ENCODE assay signal across 8 cellular contexts in the genomic region with DNA sequence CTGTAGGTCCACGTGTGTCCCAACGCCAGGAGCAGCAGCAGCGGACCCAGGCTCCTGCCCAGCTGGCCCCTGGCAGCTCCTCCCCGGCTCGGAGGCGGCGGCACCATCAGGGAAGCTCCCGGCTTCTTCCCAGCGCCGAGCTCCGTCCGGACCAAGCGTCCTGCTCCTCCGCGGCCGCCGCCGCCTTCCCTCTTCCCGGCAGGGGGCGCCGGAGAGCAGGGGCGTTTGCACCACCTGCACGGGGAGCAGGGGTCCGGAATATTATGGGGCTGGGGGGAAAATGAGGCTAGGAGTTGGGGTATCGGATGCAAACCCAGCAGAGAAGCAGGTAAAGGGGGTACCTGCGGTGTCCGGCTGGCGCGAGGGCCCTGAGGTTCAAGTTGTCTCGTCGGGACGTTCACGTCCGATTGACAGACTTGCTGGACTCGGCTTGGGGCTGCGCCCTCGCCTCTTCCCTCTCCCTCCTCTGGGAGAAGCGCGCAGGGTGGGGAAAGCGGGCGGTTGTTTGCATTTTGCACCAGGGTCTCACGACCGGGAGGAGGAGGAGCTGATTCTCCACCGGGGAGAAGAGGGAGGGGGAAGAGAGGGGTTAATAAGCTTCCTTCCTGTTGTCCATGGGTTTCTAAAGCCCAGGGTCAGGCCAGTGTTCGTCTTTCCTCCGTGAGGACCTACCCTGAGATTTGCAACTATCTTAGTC. TPM values are rescaled to one million over a fixed set of nuclear protein-coding genes. Genes with fewer than 3 reads are reported as not detected.
A peak's percentile ranks its signal among the peaks of the same experiment; 100 is the strongest.
DNase-seq lines count a peak whose midpoint lies in the region; ATAC-seq and TF ChIP-seq lines count a peak whose summit lies in the region.

A gene (minus strand): TSS at position 188 of the 697 bp plus-strand sequence.

- DNase-seq in CD8-positive, alpha-beta T cell: no peak
- DNase-seq in MG63 (peak; percentile 81), germinal center (ENCODE audit: low spot score) (peak; percentile 54), trophoblast cell (peak; percentile 26 to 76)
- peak; percentile 59 for DNase-seq in activated T-cell treated with anti-CD3 and anti-CD28 coated beads, Interleukin-2, amount 50 U/mL, for 24 hours
- no peak for DNase-seq in stimulated activated naive CD4-positive, alpha-beta T cell (lab: John Stamatoyannopoulos, UW)

- peak within 1 kb of the TSS; percentile 93 for H3K14ac ChIP-seq in trophoblast cell (ENCODE audit: low read length)

- H2BK120ac ChIP-seq in trophoblast cell (ENCODE audit: insufficient read depth, low read length, poor library complexity): peak within 1 kb of the TSS; percentile 82

- no peak within 1 kb of the TSS for H3K23ac ChIP-seq in trophoblast cell (ENCODE audit: low read length)

- peaks cover 21% of the 10 kb centered on the region for H3K79me1 ChIP-seq in trophoblast cell (ENCODE audit: low read length)

- peak within 1 kb of the TSS; percentile 11 for H3K4me3 Mint-ChIP-seq in CD8-positive, alpha-beta T cell
- H3K4me3 Mint-ChIP-seq in activated T-cell treated with anti-CD3 and anti-CD28 coated beads, Interleukin-2, amount 50 U/mL, for 24 hours: no peak within 1 kb of the TSS

- TF ChIP-seq CTCF in CD8-positive, alpha-beta T cell (IDR thresholded peaks at IDR 0.05): peak; percentile 21

- no peak within 1 kb of the TSS for H3K4me3 ChIP-seq in CD8-positive, alpha-beta T cell (ENCODE audit: low read depth, low read length)
- H3K4me3 ChIP-seq in MG63 (peak within 1 kb of the TSS; percentile 80), trophoblast cell (ENCODE audit: low read depth, low read length) (peak within 1 kb of the TSS; percentile 86)

- H3K9me3 Mint-ChIP-seq in CD8-positive, alpha-beta T cell: no peaks in the 10 kb centered on the region
- H3K9me3 Mint-ChIP-seq in activated T-cell treated with anti-CD3 and anti-CD28 coated beads, Interleukin-2, amount 50 U/mL, for 24 hours: no peaks in the 10 kb centered on the region

- H2AFZ ChIP-seq in trophoblast cell (ENCODE audit: insufficient read depth, low read length, poor library complexity): peak within 1 kb of the TSS; percentile 83

- no peaks in the 10 kb centered on the region for H3K9me3 ChIP-seq in CD8-positive, alpha-beta T cell (ENCODE audit: low read length)
- H3K9me3 ChIP-seq in MG63 (no peaks in the 10 kb centered on the region), trophoblast cell (ENCODE audit: insufficient read depth, low read depth, low read length) (no peaks in the 10 kb centered on the region)

- peaks cover 45% of the 10 kb centered on the region for H3K27me3 Mint-ChIP-seq in CD8-positive, alpha-beta T cell (ENCODE audit: low read depth)
- peaks cover 61% of the 10 kb centered on the region for H3K27me3 Mint-ChIP-seq in activated T-cell treated with anti-CD3 and anti-CD28 coated beads, Interleukin-2, amount 50 U/mL, for 24 hours

- peak within 1 kb of the TSS; percentile 52 for H3K9ac ChIP-seq in trophoblast cell (ENCODE audit: low read length)

- ATAC-seq in CD8-positive, alpha-beta T cell: no peak
- peak; percentile 51 for ATAC-seq in GM19455 (IDR thresholded peaks at IDR 0.05; ENCODE audit: unreplicated experiment)
- ATAC-seq in HG03039 (IDR thresholded peaks at IDR 0.05; ENCODE audit: unreplicated experiment): no peak

- no peaks in the 10 kb centered on the region for H3K27me3 ChIP-seq in CD8-positive, alpha-beta T cell (ENCODE audit: insufficient read depth, low read length)
- no peaks in the 10 kb centered on the region for H3K27me3 ChIP-seq in MG63
- H3K27me3 ChIP-seq in trophoblast cell (ENCODE audit: insufficient read depth, low read length): no peaks in the 10 kb centered on the region

- peaks cover 9% of the 10 kb centered on the region for H3K4me1 Mint-ChIP-seq in CD8-positive, alpha-beta T cell (ENCODE audit: low read depth)
- peaks cover 13% of the 10 kb centered on the region for H3K4me1 Mint-ChIP-seq in activated T-cell treated with anti-CD3 and anti-CD28 coated beads, Interleukin-2, amount 50 U/mL, for 24 hours (ENCODE audit: low read depth)

- H4K12ac ChIP-seq in trophoblast cell (ENCODE audit: low read depth, low read length): no peak within 1 kb of the TSS

- peak within 1 kb of the TSS; percentile 66 for H2BK12ac ChIP-seq in trophoblast cell (ENCODE audit: low read length)

- H3K79me2 ChIP-seq in trophoblast cell (ENCODE audit: control insufficient read depth, insufficient read depth, low read length, poor library complexity): peaks cover 7% of the 10 kb centered on the region

- H3K27ac Mint-ChIP-seq in CD8-positive, alpha-beta T cell: no peak within 1 kb of the TSS
- no peak within 1 kb of the TSS for H3K27ac Mint-ChIP-seq in activated T-cell treated with anti-CD3 and anti-CD28 coated beads, Interleukin-2, amount 50 U/mL, for 24 hours

- no CpG with 5 or more reads among the region's 46 CpGs for WGBS in trophoblast cell (ENCODE audit: extremely low coverage, insufficient coverage, insufficient read length)

- H3K36me3 Mint-ChIP-seq in CD8-positive, alpha-beta T cell: no peaks in the 10 kb centered on the region
- no peaks in the 10 kb centered on the region for H3K36me3 Mint-ChIP-seq in activated T-cell treated with anti-CD3 and anti-CD28 coated beads, Interleukin-2, amount 50 U/mL, for 24 hours (ENCODE audit: low read depth)

- POLR2A ChIA-PET in CD8-positive, alpha-beta T cell (lab: Charles Lee): no interaction called here

- H3K27ac ChIP-seq in CD8-positive, alpha-beta T cell (ENCODE audit: low read depth, low read length): no peak within 1 kb of the TSS
- H3K27ac ChIP-seq in trophoblast cell (ENCODE audit: low read depth, low read length): peak within 1 kb of the TSS; percentile 7

- intact Hi-C loops in CD8-positive, alpha-beta T cell (cut with DNase I, micrococcal nuclease): loop anchor here in 1 of 2 experiments (5.0 kb wide), 1 partner anchor 125 kb away; no protein-coding TSS in a partner anchor

- peak within 1 kb of the TSS; percentile 73 for H2BK5ac ChIP-seq in trophoblast cell (ENCODE audit: low read depth, low read length, poor library complexity)

- CTCF ChIA-PET in CD8-positive, alpha-beta T cell (lab: Charles Lee): interaction anchor here (1.1 kb wide), 1 partner anchor 27 kb away, joined by 3 read pairs; no protein-coding TSS in a partner anchor

- H2AK5ac ChIP-seq in trophoblast cell (ENCODE audit: low read length): peak within 1 kb of the TSS; percentile 27

- peak within 1 kb of the TSS; percentile 68 for H3K4ac ChIP-seq in trophoblast cell (ENCODE audit: low read depth, low read length)

- no peaks in the 10 kb centered on the region for H3K4me1 ChIP-seq in CD8-positive, alpha-beta T cell (ENCODE audit: insufficient read depth, low read length)
- peaks cover 13 to 27% of the 10 kb centered on the region in 2 experiments for H3K4me1 ChIP-seq in trophoblast cell (ENCODE audit: control insufficient read depth in 1 of 2, insufficient read depth in 2 of 2, low read length in 2 of 2)

- peak within 1 kb of the TSS; percentile 57 for H4K8ac ChIP-seq in trophoblast cell (ENCODE audit: low read depth, low read length)

- peak within 1 kb of the TSS; percentile 82 for H4K91ac ChIP-seq in trophoblast cell (ENCODE audit: low read depth, low read length)

- H3K18ac ChIP-seq in trophoblast cell (ENCODE audit: low read length): peak within 1 kb of the TSS; percentile 86

- no peaks in the 10 kb centered on the region for H3K36me3 ChIP-seq in CD8-positive, alpha-beta T cell (ENCODE audit: insufficient read depth, low read length)
- H3K36me3 ChIP-seq in MG63: peaks cover 29% of the 10 kb centered on the region
- peaks cover 0 to 1% of the 10 kb centered on the region in 2 experiments for H3K36me3 ChIP-seq in trophoblast cell (ENCODE audit: control insufficient read depth in 1 of 2, insufficient read depth in 2 of 2, low read length in 2 of 2)

- H3K4me2 ChIP-seq in trophoblast cell (ENCODE audit: low read length): peak within 1 kb of the TSS; percentile 87

RNA-seq across cellular contexts. Expression of the gene that starts here (rescaled TPM):
- not detected for total RNA-seq in CD8-positive, alpha-beta T cell
- total RNA-seq in MG63 (2014; rRNA removed; shearing (Covaris generic); ENCODE audit: low replicate concordance): 26.3 and 50.0 TPM in 2 replicates
- polyA plus RNA-seq in trophoblast cell (2013): 13.0 and 15.2 TPM in 2 replicates

Comparison
In these comparisons a context has a peak if more than half of its experiments do, and no peak if none do; other contexts are left out.
1. RNA of the gene that starts here (total RNA-seq): 26.3 to 50.0 TPM in MG63; not detected in CD8-positive, alpha-beta T cell; every median in the first group is over 10 times any median in the second.
2. DNase-seq: peak in MG63 (single experiment), activated T-cell treated with anti-CD3 and anti-CD28 coated beads, Interleukin-2, amount 50 U/mL, for 24 hours (single experiment), germinal center (single experiment) and trophoblast cell (2 of 2); none in CD8-positive, alpha-beta T cell (0 of 7) and stimulated activated naive CD4-positive, alpha-beta T cell (0 of 6).